In genomic region chr5:135195267-135195603, GRCh38 we compare ENCODE assay signal across 25 cellular contexts.
DNase-seq lines count a peak whose midpoint lies in the region; ATAC-seq and TF ChIP-seq lines count a peak whose summit lies in the region.
"Had no signal": no experiment of that assay in that cellular context is flagged by ENCODE, and none has a peak within 500 bp of the region (broad histone marks: within the 10 kb centered on the region; RNA-seq: fewer than 3 reads in every experiment).

No MANE protein-coding gene starts in this region.

- H2AFZ ChIP-seq in neuronal stem cell (ENCODE audit: low read length), result no peak overlapping the region

- no peaks in the 10 kb centered on the region for H3K36me3 ChIP-seq in neuronal stem cell (replicated peaks in 1 of 2; ENCODE audit: control insufficient read depth in 2 of 2, insufficient read depth in 2 of 2, low read length in 2 of 2)

- peaks cover 14% of the 10 kb centered on the region; the same call in 1 of the 2 replicates for H3K9me3 Mint-ChIP-seq in HFFc6
- H3K9me3 Mint-ChIP-seq in natural killer cell, result no peaks in the 10 kb centered on the region
- H3K9me3 Mint-ChIP-seq in activated CD8-positive, alpha-beta T cell treated with anti-CD3 and anti-CD28 coated beads, Interleukin-2, amount 10 ng/mL, durations not matched to agents 7 days and 5 days (ENCODE audit: insufficient read depth), result no peaks in the 10 kb centered on the region
- H3K9me3 Mint-ChIP-seq: activated naive CD4-positive, alpha-beta T cell treated with anti-CD3 and anti-CD28 coated beads, Interleukin-2, amount 50 U/mL, for 72 hours; activated T-cell treated with anti-CD3 and anti-CD28 coated beads, Interleukin-2, amount 50 U/mL, for 4 hours; stimulated activated effector memory CD8-positive, alpha-beta T cell treated with anti-CD3 and anti-CD28 coated beads, Interleukin-12 subunit alpha, Interleukin-12 subunit beta, amount 100 ng/mL, for 72 hours had no signal

- POLR2A ChIA-PET in activated CD8-positive, alpha-beta T cell treated with anti-CD3 and anti-CD28 coated beads, Interleukin-2, amount 10 ng/mL, durations not matched to agents 7 days and 5 days (lab: Charles Lee), result no interaction called here

- peak; percentile 21 for DNase-seq in AG08396 (ENCODE audit: low spot score)
- no peak for DNase-seq in HFFc6
- DNase-seq in midbrain (lab: John Stamatoyannopoulos, UW), result peak; percentile 20
- DNase-seq in natural killer cell, result no peak
- no peak for DNase-seq in neuronal stem cell (ENCODE audit: low spot score)
- DNase-seq in activated CD8-positive, alpha-beta T cell treated with anti-CD3 and anti-CD28 coated beads, Interleukin-2, amount 10 ng/mL, durations not matched to agents 7 days and 5 days, result no peak
- DNase-seq: activated T-cell treated with anti-CD3 and anti-CD28 coated beads, Interleukin-2, amount 50 U/mL, for 4 hours; body of pancreas; effector memory CD4-positive, alpha-beta T cell; Kasumi-1; NCI-H1092; NCI-H2029; NCI-H226; NCI-H82; SIG-M5; small intestine; stimulated activated CD4-positive, alpha-beta T cell treated with anti-CD3 and anti-CD28 coated beads, Interleukin-2, amount 100 ng/mL, for 24 hours; testis had no signal

- ATAC-seq in esophagus mucosa (peak; percentile 57), natural killer cell (no peak), HG03196 (IDR thresholded peaks at IDR 0.05; ENCODE audit: unreplicated experiment) (no peak)
- no peak for ATAC-seq in activated CD8-positive, alpha-beta T cell treated with anti-CD3 and anti-CD28 coated beads, Interleukin-2, amount 10 ng/mL, durations not matched to agents 7 days and 5 days
- ATAC-seq: activated CD4-positive, CD25-positive, alpha-beta regulatory T cell treated with anti-CD3 and anti-CD28 coated beads, Interleukin-2, amount 50 U/mL, for 24 hours; activated naive CD4-positive, alpha-beta T cell treated with anti-CD3 and anti-CD28 coated beads, Interleukin-2, amount 50 U/mL, for 72 hours; activated T-cell treated with anti-CD3 and anti-CD28 coated beads, Interleukin-2, amount 50 U/mL, for 4 hours; body of pancreas; left lobe of liver; psoas muscle; stimulated activated effector memory CD8-positive, alpha-beta T cell treated with anti-CD3 and anti-CD28 coated beads, Interleukin-12 subunit alpha, Interleukin-12 subunit beta, amount 100 ng/mL, for 72 hours had no signal

- no peak overlapping the region for H3K14ac ChIP-seq in neuronal stem cell (ENCODE audit: low read length)

- H2BK12ac ChIP-seq in neuronal stem cell (ENCODE audit: low read length), result no peak overlapping the region

- H2BK5ac ChIP-seq in neuronal stem cell (ENCODE audit: low read length), result no peak overlapping the region

- H3K4me3 ChIP-seq in neuronal stem cell (ENCODE audit: low read length in 2 of 2), result no peak overlapping the region
- H3K4me3 ChIP-seq: body of pancreas, psoas muscle, testis had no signal

- H4K91ac ChIP-seq in neuronal stem cell (ENCODE audit: low read depth, low read length, poor library complexity), result no peak overlapping the region

- no peak overlapping the region for H2AK5ac ChIP-seq in neuronal stem cell (ENCODE audit: low read depth, low read length)

- no CpG with 5 or more reads among the region's 3 CpGs for WGBS in neuronal stem cell (ENCODE audit: extremely low coverage in 2 of 2, insufficient read length in 2 of 2, insufficient replicate concordance in 1 of 2), 2 donors

- H3K4me3 Mint-ChIP-seq in HFFc6 (peak overlapping the region; percentile 21), natural killer cell (no peak overlapping the region)
- no peak overlapping the region for H3K4me3 Mint-ChIP-seq in activated CD8-positive, alpha-beta T cell treated with anti-CD3 and anti-CD28 coated beads, Interleukin-2, amount 10 ng/mL, durations not matched to agents 7 days and 5 days
- H3K4me3 Mint-ChIP-seq: activated T-cell treated with anti-CD3 and anti-CD28 coated beads, Interleukin-2, amount 50 U/mL, for 4 hours; stimulated activated effector memory CD8-positive, alpha-beta T cell treated with anti-CD3 and anti-CD28 coated beads, Interleukin-12 subunit alpha, Interleukin-12 subunit beta, amount 100 ng/mL, for 72 hours had no signal

- H3K18ac ChIP-seq in neuronal stem cell (ENCODE audit: low read length), result no peak overlapping the region

- H3K4me1 Mint-ChIP-seq in HFFc6 (ENCODE audit: low read depth), result peaks cover 37% of the 10 kb centered on the region
- peaks cover 4 to 10% of the 10 kb centered on the region in 2 donors for H3K4me1 Mint-ChIP-seq in natural killer cell
- peaks cover 7% of the 10 kb centered on the region for H3K4me1 Mint-ChIP-seq in activated CD8-positive, alpha-beta T cell treated with anti-CD3 and anti-CD28 coated beads, Interleukin-2, amount 10 ng/mL, durations not matched to agents 7 days and 5 days (ENCODE audit: low read depth)

- no peak overlapping the region for H2BK120ac ChIP-seq in neuronal stem cell (ENCODE audit: low read depth, low read length)

- H3K36me3 Mint-ChIP-seq in HFFc6 (ENCODE audit: low read depth), result peaks cover 25% of the 10 kb centered on the region
- H3K36me3 Mint-ChIP-seq in natural killer cell, result no peaks in the 10 kb centered on the region
- no peaks in the 10 kb centered on the region for H3K36me3 Mint-ChIP-seq in activated CD8-positive, alpha-beta T cell treated with anti-CD3 and anti-CD28 coated beads, Interleukin-2, amount 10 ng/mL, durations not matched to agents 7 days and 5 days (ENCODE audit: low read depth)
- H3K36me3 Mint-ChIP-seq: activated naive CD4-positive, alpha-beta T cell treated with anti-CD3 and anti-CD28 coated beads, Interleukin-2, amount 50 U/mL, for 72 hours; stimulated activated effector memory CD8-positive, alpha-beta T cell treated with anti-CD3 and anti-CD28 coated beads, Interleukin-12 subunit alpha, Interleukin-12 subunit beta, amount 100 ng/mL, for 72 hours had no signal

- no peak overlapping the region for H3K4me2 ChIP-seq in neuronal stem cell (ENCODE audit: insufficient read depth, low read length, poor library complexity, severe bottlenecking)

- H3K4ac ChIP-seq in neuronal stem cell (ENCODE audit: low read length), result no peak overlapping the region

- H4K8ac ChIP-seq in neuronal stem cell (ENCODE audit: low read depth, low read length), result no peak overlapping the region

- TF ChIP-seq CTCF in HFFc6 (IDR thresholded peaks at IDR 0.05) (no peak), natural killer cell (IDR thresholded peaks at IDR 0.05) (no peak)

- H3K27me3 ChIP-seq in neuronal stem cell (ENCODE audit: control insufficient read depth in 3 of 3, insufficient read depth in 3 of 3, low read depth in 1 of 3, low read length in 3 of 3), result peaks cover 0 to 41% (median 9%) of the 10 kb centered on the region in 3 experiments
- H3K27me3 ChIP-seq: body of pancreas, testis had no signal

- H3K27ac Mint-ChIP-seq in HFFc6, result peak overlapping the region; percentile 81
- no peak overlapping the region for H3K27ac Mint-ChIP-seq in natural killer cell
- H3K27ac Mint-ChIP-seq in activated CD8-positive, alpha-beta T cell treated with anti-CD3 and anti-CD28 coated beads, Interleukin-2, amount 10 ng/mL, durations not matched to agents 7 days and 5 days, result no peak overlapping the region
- H3K27ac Mint-ChIP-seq: activated naive CD4-positive, alpha-beta T cell treated with anti-CD3 and anti-CD28 coated beads, Interleukin-2, amount 50 U/mL, for 72 hours; stimulated activated effector memory CD8-positive, alpha-beta T cell treated with anti-CD3 and anti-CD28 coated beads, Interleukin-12 subunit alpha, Interleukin-12 subunit beta, amount 100 ng/mL, for 72 hours had no signal

- H3K27me3 Mint-ChIP-seq in HFFc6 (ENCODE audit: insufficient read depth), result peaks cover 2% of the 10 kb centered on the region; the same call in 1 of the 2 replicates
- H3K27me3 Mint-ChIP-seq in natural killer cell (ENCODE audit: low read depth in 2 of 2), result peaks cover 33 to 60% of the 10 kb centered on the region in 2 donors
- peaks cover 75% of the 10 kb centered on the region for H3K27me3 Mint-ChIP-seq in activated CD8-positive, alpha-beta T cell treated with anti-CD3 and anti-CD28 coated beads, Interleukin-2, amount 10 ng/mL, durations not matched to agents 7 days and 5 days (ENCODE audit: low read depth)

- no peak overlapping the region for H2BK15ac ChIP-seq in neuronal stem cell (ENCODE audit: low read length)

- H3K9me3 ChIP-seq in neuronal stem cell (replicated peaks in 1 of 2; ENCODE audit: control insufficient read depth in 2 of 2, insufficient read depth in 1 of 2, low read depth in 1 of 2, low read length in 2 of 2), result no peaks in the 10 kb centered on the region
- H3K9me3 ChIP-seq: body of pancreas, psoas muscle, testis had no signal

- H3K23ac ChIP-seq in neuronal stem cell (ENCODE audit: low read depth, low read length, poor library complexity), result no peak overlapping the region

- intact Hi-C loops in natural killer cell (cut with micrococcal nuclease), result no loop called here

- H3K79me1 ChIP-seq in neuronal stem cell (ENCODE audit: low read depth, low read length), result no peaks in the 10 kb centered on the region

- H3K4me1 ChIP-seq in neuronal stem cell (ENCODE audit: control insufficient read depth in 2 of 2, insufficient read depth in 1 of 2, low read depth in 1 of 2, low read length in 2 of 2), result peaks cover 0 to 2% of the 10 kb centered on the region in 2 donors

- H3K27ac ChIP-seq in neuronal stem cell (replicated peaks; ENCODE audit: low read length), result no peak overlapping the region
- H3K27ac ChIP-seq: body of pancreas, psoas muscle, testis had no signal

- H3K9ac ChIP-seq in neuronal stem cell (ENCODE audit: low read depth, low read length, poor library complexity), result no peak overlapping the region

- CTCF ChIA-PET in activated CD8-positive, alpha-beta T cell treated with anti-CD3 and anti-CD28 coated beads, Interleukin-2, amount 10 ng/mL, durations not matched to agents 7 days and 5 days (lab: Charles Lee), result no interaction called here

Comparison
In these comparisons a context has a peak if more than half of its experiments do, and no peak if none do; other contexts are left out.
1. DNase-seq: peak in AG08396 (single experiment) and midbrain (single experiment); none in HFFc6 (single experiment), natural killer cell (single experiment), neuronal stem cell (single experiment) and activated CD8-positive, alpha-beta T cell treated with anti-CD3 and anti-CD28 coated beads, Interleukin-2, amount 10 ng/mL, durations not matched to agents 7 days and 5 days (single experiment).